Comparison of ENCODE assay signal across 9 cellular contexts in genomic region chr14:66610154-66610563, GRCh38.
DNase-seq lines count a peak whose midpoint lies in the region; ATAC-seq and TF ChIP-seq lines count a peak whose summit lies in the region.
"Had no signal": no experiment of that assay in that cellular context is flagged by ENCODE, and none has a peak within 500 bp of the region (broad histone marks: within the 10 kb centered on the region; RNA-seq: fewer than 3 reads in every experiment).

No MANE protein-coding gene starts in this region.

- no peaks in the 10 kb centered on the region for H3K27me3 ChIP-seq in BJ (ENCODE audit: control insufficient read depth, insufficient read depth, low read length)
- no peaks in the 10 kb centered on the region for H3K27me3 ChIP-seq in GM23248 (replicated peaks; ENCODE audit: insufficient read depth)
- H3K27me3 ChIP-seq in RWPE2 (ENCODE audit: insufficient read depth, poor library complexity, severe bottlenecking): no peaks in the 10 kb centered on the region
- no peaks in the 10 kb centered on the region for H3K27me3 ChIP-seq in foreskin keratinocyte

- H3F3A ChIP-seq in GM23248 (ENCODE audit: insufficient read depth): no peaks in the 10 kb centered on the region

- WGBS in GM23248 (ENCODE audit: low coverage in 1 of 2, low lambda C conversion rate in 2 of 2, missing lambda C conversion rate in 2 of 2), 2 experiments: 87 to 88% methylated on average over 4 of the region's 4 CpGs

- H3K9me3 ChIP-seq in GM23248 (ENCODE audit: low read depth): no peaks in the 10 kb centered on the region
- H3K9me3 ChIP-seq in RWPE2 (ENCODE audit: severe bottlenecking): no peaks in the 10 kb centered on the region

- no peak overlapping the region for H3K9ac ChIP-seq in GM23248

- no peaks in the 10 kb centered on the region for H3K9me2 ChIP-seq in GM23248 (ENCODE audit: insufficient read depth)

- CTCF ChIA-PET in BJ (lab: Yijun Ruan, JAX): interaction anchor here (1.3 kb wide), 1 partner anchor 14 kb away, joined by 4 read pairs; no protein-coding TSS in a partner anchor

- no peaks in the 10 kb centered on the region for H4K20me1 ChIP-seq in GM23248 (ENCODE audit: insufficient read depth)

- DNase-seq in BJ (ENCODE audit: low read depth) (no peak), GM23248 (peak; percentile 25), RWPE2 (ENCODE audit: low spot score) (no peak), foreskin keratinocyte (no peak), GM19238 (ENCODE audit: insufficient read length, low spot score) (no peak), NCI-H526 treated with DMSO at 0.1 percent for 48 hours (lab: John Stamatoyannopoulos, UW) (no peak)
- DNase-seq: left cardiac atrium had no signal

- H3K4me1 ChIP-seq in GM23248 (ENCODE audit: insufficient read depth) (no peaks in the 10 kb centered on the region), RWPE2 (ENCODE audit: insufficient read depth, poor library complexity, severe bottlenecking) (no peaks in the 10 kb centered on the region), foreskin keratinocyte (no peaks in the 10 kb centered on the region)

- peak; percentile 23; the same call in 1 of the 2 replicates for TF ChIP-seq CTCF in BJ (IDR thresholded peaks at IDR 0.05; ENCODE audit: insufficient read depth, low read depth, low read length)
- peak; percentile 55 for TF ChIP-seq CTCF in RWPE2 (IDR thresholded peaks at IDR 0.05; ENCODE audit: poor library complexity, severe bottlenecking)
- TF ChIP-seq CTCF in foreskin keratinocyte (conservative IDR thresholded peaks at IDR 0.05): peak; percentile 59

- no peak overlapping the region for H3K4me2 ChIP-seq in GM23248 (ENCODE audit: unreplicated experiment)

- ATAC-seq in RWPE2 (ENCODE audit: low read depth) (no peak), foreskin keratinocyte (no peak), GM19455 (IDR thresholded peaks at IDR 0.05; ENCODE audit: unreplicated experiment) (no peak), GM18519 (IDR thresholded peaks at IDR 0.05; ENCODE audit: low FRiP score, unreplicated experiment) (no peak)
- ATAC-seq: left cardiac atrium had no signal

- H3K36me3 ChIP-seq in BJ (ENCODE audit: control insufficient read depth, insufficient read depth, low read length) (no peaks in the 10 kb centered on the region), GM23248 (ENCODE audit: low read depth) (no peaks in the 10 kb centered on the region), RWPE2 (ENCODE audit: low read depth) (no peaks in the 10 kb centered on the region; the same call in 1 of the 2 replicates)

- no peak overlapping the region for H3K27ac ChIP-seq in GM23248
- no peak overlapping the region for H3K27ac ChIP-seq in RWPE2 (ENCODE audit: poor library complexity, severe bottlenecking)
- H3K27ac ChIP-seq in foreskin keratinocyte: no peak overlapping the region

- no peak overlapping the region for H2AFZ ChIP-seq in GM23248

- H3K4me3 ChIP-seq in BJ (ENCODE audit: low read depth, low read length) (no peak overlapping the region), GM23248 (no peak overlapping the region), RWPE2 (ENCODE audit: severe bottlenecking) (no peak overlapping the region)

- POLR2A ChIA-PET in BJ (lab: Charles Lee): no interaction called here

- H3K79me2 ChIP-seq in GM23248 (ENCODE audit: insufficient read depth): peaks cover 23% of the 10 kb centered on the region

- in situ Hi-C loops in GM23248 (cut with MboI): no loop called here
